Comparison of ENCODE assay signal across 9 cellular contexts in the genomic region with DNA sequence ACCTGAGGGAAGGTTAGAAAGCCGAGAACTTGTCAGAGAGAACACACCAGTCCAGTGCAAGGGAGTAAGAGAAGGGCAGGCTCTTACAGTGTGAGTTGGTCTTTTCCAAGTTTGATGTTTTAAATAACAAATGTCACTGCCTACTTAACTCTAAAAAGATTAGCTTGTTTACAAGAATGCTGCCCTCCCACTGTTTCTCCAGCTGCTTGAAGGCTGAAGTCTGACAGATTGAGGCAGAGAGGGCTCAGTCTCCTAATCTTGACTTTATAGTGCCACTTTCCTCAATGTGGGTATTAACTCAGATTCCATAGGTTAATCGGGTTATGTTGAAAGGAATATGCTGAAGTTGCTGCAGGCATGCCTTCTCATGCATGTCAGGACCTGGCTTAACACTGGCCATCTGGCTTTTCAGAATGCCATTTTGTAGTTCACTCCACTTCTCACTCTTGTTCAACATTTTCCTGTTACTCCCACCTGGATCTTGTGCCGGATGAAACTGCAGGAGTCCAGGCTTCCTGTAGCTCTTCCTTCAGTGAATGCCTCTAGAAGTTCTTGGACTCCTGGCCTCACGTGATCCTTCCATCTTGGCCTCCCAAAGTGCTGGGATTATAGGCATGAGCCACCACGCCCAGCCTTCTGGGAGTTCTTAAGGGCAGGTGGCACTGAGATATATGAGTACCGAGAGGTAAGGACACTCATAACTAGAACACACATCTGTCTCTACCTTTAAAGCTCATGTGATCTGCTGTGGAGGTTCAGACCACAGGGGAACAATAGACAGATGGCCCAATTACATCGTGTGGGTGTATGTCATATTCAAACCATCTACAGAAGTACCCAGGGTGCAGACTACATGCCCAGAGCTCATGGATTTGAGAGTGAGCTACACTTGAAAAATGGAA.
DNase-seq lines count a peak whose midpoint lies in the region; ATAC-seq and TF ChIP-seq lines count a peak whose summit lies in the region.
"Had no signal": no experiment of that assay in that cellular context is flagged by ENCODE, and none has a peak within 500 bp of the region (broad histone marks: within the 10 kb centered on the region; RNA-seq: fewer than 3 reads in every experiment).

No MANE protein-coding gene starts in this region.

- H3K36me3 ChIP-seq in BE2C (no peaks in the 10 kb centered on the region), right lobe of liver (no peaks in the 10 kb centered on the region)

- no peaks in the 10 kb centered on the region for H3K36me3 Mint-ChIP-seq in MCF 10A (ENCODE audit: insufficient read depth, unreplicated experiment)

- intact Hi-C loops in MCF 10A (cut with micrococcal nuclease) (no loop called here), Right ventricle myocardium inferior (cut with DNase I) (loop anchor here (5.0 kb wide), 3 partner anchors 42 to 382 kb away; partner anchors contain the start of gene NR3C1), right lobe of liver (cut with DNase I) (no loop called here)

- no peak overlapping the region for H3K4me3 Mint-ChIP-seq in MCF 10A (ENCODE audit: unreplicated experiment)

- H3K27me3 ChIP-seq in BE2C: no peaks in the 10 kb centered on the region
- no peaks in the 10 kb centered on the region for H3K27me3 ChIP-seq in right lobe of liver

- H3K9me3 Mint-ChIP-seq in MCF 10A (ENCODE audit: unreplicated experiment): no peaks in the 10 kb centered on the region

- POLR2A ChIA-PET in MCF 10A (lab: Yijun Ruan, JAX): interaction anchor here (1.6 kb wide), 1 partner anchor 17 kb away, joined by 5 read pairs; no protein-coding TSS in a partner anchor

- no peak overlapping the region for H3K27ac Mint-ChIP-seq in MCF 10A (ENCODE audit: low read depth, unreplicated experiment)

- no peak overlapping the region for H3K27ac ChIP-seq in right lobe of liver

- no TSS peak for BruUV-seq in MCF 10A (replicated peaks; lab: Mats Ljungman, UMichigan)

- peak; percentile 33 for DNase-seq in BE2C
- DNase-seq in SHP77 treated with DMSO at 0.1 percent for 48 hours (lab: John Stamatoyannopoulos, UW): peak; percentile 54
- DNase-seq in MCF 10A (ENCODE audit: unreplicated experiment): no peak
- no peak for DNase-seq in NAMALWA (ENCODE audit: low spot score)
- DNase-seq in Right ventricle myocardium inferior (ENCODE audit: missing footprints): no peak
- no peak for DNase-seq in right lobe of liver
- DNase-seq: SW 1271 had no signal

- no peaks in the 10 kb centered on the region for H3K27me3 Mint-ChIP-seq in MCF 10A (ENCODE audit: insufficient read depth, unreplicated experiment)

- no peak for TF ChIP-seq POLR2A in right lobe of liver (IDR thresholded peaks at IDR 0.05)

- H3K9me3 ChIP-seq in BE2C (no peaks in the 10 kb centered on the region), right lobe of liver (no peaks in the 10 kb centered on the region)

- WGBS in right lobe of liver (ENCODE audit: insufficient coverage, low coverage, low lambda C conversion rate, missing lambda C conversion rate): 92% methylated on average over 6 of the region's 7 CpGs

- no peak for TF ChIP-seq CTCF in BE2C (IDR thresholded peaks at IDR 0.05; ENCODE audit: low read depth, low read length)
- TF ChIP-seq CTCF in MCF 10A (IDR thresholded peaks at IDR 0.05; ENCODE audit: unreplicated experiment): no peak
- TF ChIP-seq CTCF in right lobe of liver (IDR thresholded peaks at IDR 0.05): no peak

- peaks cover 15% of the 10 kb centered on the region for H3K4me1 ChIP-seq in BE2C
- peaks cover 0 to 14% (median 0%) of the 10 kb centered on the region in 4 donors for H3K4me1 ChIP-seq in right lobe of liver

- CTCF ChIA-PET in MCF 10A (lab: Yijun Ruan, JAX): interaction anchor here (0.6 to 1.5 kb wide), 6 partner anchors 85 to 1118 kb away, joined by 3 to 5 read pairs (median 3); no protein-coding TSS in a partner anchor

- H3K4me3 ChIP-seq in BE2C (ENCODE audit: low read depth, low read length): no peak overlapping the region
- H3K4me3 ChIP-seq in right lobe of liver: no peak overlapping the region

- no peaks in the 10 kb centered on the region for H3K4me1 Mint-ChIP-seq in MCF 10A (ENCODE audit: insufficient read depth, unreplicated experiment)

- ATAC-seq in GM18867 (IDR thresholded peaks at IDR 0.05; ENCODE audit: unreplicated experiment): peak; percentile 87
- ATAC-seq in HG02870 (IDR thresholded peaks at IDR 0.05; ENCODE audit: unreplicated experiment): peak; percentile 80
- ATAC-seq in Right ventricle myocardium inferior: no peak
- no peak for ATAC-seq in right lobe of liver

Comparison
In these comparisons a context has a peak if more than half of its experiments do, and no peak if none do; other contexts are left out.
1. DNase-seq: peak in BE2C (single experiment) and SHP77 treated with DMSO at 0.1 percent for 48 hours (single experiment); none in MCF 10A (single experiment), NAMALWA (single experiment), Right ventricle myocardium inferior (single experiment) and right lobe of liver (0 of 3).
2. ATAC-seq: peak in GM18867 (single experiment) and HG02870 (single experiment); none in Right ventricle myocardium inferior (single experiment) and right lobe of liver (0 of 4).